Comparison of ENCODE assay signal across 8 cellular contexts in the genomic region with DNA sequence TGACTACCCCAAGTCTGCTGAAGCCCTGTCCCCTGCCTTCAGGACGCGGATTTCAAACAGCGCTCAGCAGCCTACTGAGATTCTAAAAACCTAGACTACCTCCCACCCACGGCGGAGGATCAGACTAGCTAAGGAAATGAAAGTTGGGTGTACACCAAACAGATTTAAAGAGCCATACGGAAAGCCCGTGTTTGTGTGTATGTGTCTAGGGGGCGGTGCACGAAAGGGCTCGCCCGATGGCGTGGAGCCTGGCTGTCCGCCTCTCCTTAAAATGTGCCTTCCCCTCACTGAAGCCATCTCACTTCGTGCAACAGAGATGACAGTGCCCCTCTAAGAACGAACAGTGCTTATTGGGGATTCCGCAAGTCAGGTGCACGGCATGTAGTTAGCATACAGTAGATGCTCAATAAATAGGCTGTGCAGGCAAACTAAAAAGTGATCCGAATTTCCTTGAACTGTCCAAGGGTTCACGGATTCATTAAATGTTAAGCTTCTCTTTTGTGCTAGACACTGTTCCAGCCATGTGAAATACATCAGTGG. TPM values are rescaled to one million over a fixed set of nuclear protein-coding genes. Genes with fewer than 3 reads are reported as not detected.
DNase-seq lines count a peak whose midpoint lies in the region; ATAC-seq and TF ChIP-seq lines count a peak whose summit lies in the region.

No MANE protein-coding gene starts in this region.

- H3K36me3 ChIP-seq in iPS DF 6.9 (ENCODE audit: control insufficient read depth, insufficient read depth, low read length), result peaks cover 23% of the 10 kb centered on the region

- no peak for TF ChIP-seq CTCF in AG04450 (IDR thresholded peaks at IDR 0.05; ENCODE audit: low read depth, low read length)
- no peak for TF ChIP-seq CTCF in HFFc6 (IDR thresholded peaks at IDR 0.05)

- H3K4me1 Mint-ChIP-seq in HFFc6 (ENCODE audit: low read depth), result peaks cover 51% of the 10 kb centered on the region
- H3K4me1 Mint-ChIP-seq in activated T-helper 1 cell treated with anti-CD3 and anti-CD28 coated beads, Interleukin-12 subunit alpha, Interleukin-12 subunit beta, Interleukin-2, Interleukin-4 antibody, amounts not matched to agents 30 ng/mL and 10 ng/mL and 1 ng/mL, durations not matched to agents 14 hours and 24 hours and 36 hours (ENCODE audit: low read depth), result peaks cover 56% of the 10 kb centered on the region

- peaks cover 37% of the 10 kb centered on the region for H3K36me3 Mint-ChIP-seq in HFFc6 (ENCODE audit: low read depth)
- H3K36me3 Mint-ChIP-seq in activated T-helper 1 cell treated with anti-CD3 and anti-CD28 coated beads, Interleukin-12 subunit alpha, Interleukin-12 subunit beta, Interleukin-2, Interleukin-4 antibody, amounts not matched to agents 30 ng/mL and 10 ng/mL and 1 ng/mL, durations not matched to agents 14 hours and 24 hours and 36 hours (ENCODE audit: low read depth), result peaks cover 26% of the 10 kb centered on the region

- H3K27ac ChIP-seq in AG04450 (ENCODE audit: low read depth, low read length) (peak overlapping the region; percentile 68), iPS DF 6.9 (ENCODE audit: low read length) (no peak overlapping the region)

- H3K4me3 Mint-ChIP-seq in HFFc6, result peak overlapping the region; percentile 91
- peak overlapping the region; percentile 95 for H3K4me3 Mint-ChIP-seq in activated T-helper 1 cell treated with anti-CD3 and anti-CD28 coated beads, Interleukin-12 subunit alpha, Interleukin-12 subunit beta, Interleukin-2, Interleukin-4 antibody, amounts not matched to agents 30 ng/mL and 10 ng/mL and 1 ng/mL, durations not matched to agents 14 hours and 24 hours and 36 hours

- intact Hi-C loops in activated T-helper 1 cell treated with anti-CD3 and anti-CD28 coated beads, Interleukin-12 subunit alpha, Interleukin-12 subunit beta, Interleukin-2, Interleukin-4 antibody, amounts not matched to agents 30 ng/mL and 10 ng/mL and 1 ng/mL, durations not matched to agents 14 hours and 24 hours and 36 hours (cut with micrococcal nuclease), result loop anchor here (1.0 kb wide), 6 partner anchors 22 to 1495 kb away; a partner anchor contains a TSS

- no CpG with 5 or more reads among the region's 19 CpGs for WGBS in iPS DF 6.9 (ENCODE audit: insufficient coverage, insufficient read length)

- H3K9me3 ChIP-seq in AG04450 (ENCODE audit: control insufficient read depth, insufficient read depth, low read length), result peaks cover 7% of the 10 kb centered on the region; the same call in 1 of the 2 replicates
- H3K9me3 ChIP-seq in iPS DF 6.9 (ENCODE audit: control insufficient read depth, insufficient read depth, low read length), result no peaks in the 10 kb centered on the region

- H3K27ac Mint-ChIP-seq in HFFc6, result peak overlapping the region; percentile 96
- H3K27ac Mint-ChIP-seq in activated T-helper 1 cell treated with anti-CD3 and anti-CD28 coated beads, Interleukin-12 subunit alpha, Interleukin-12 subunit beta, Interleukin-2, Interleukin-4 antibody, amounts not matched to agents 30 ng/mL and 10 ng/mL and 1 ng/mL, durations not matched to agents 14 hours and 24 hours and 36 hours, result peak overlapping the region; percentile 88

- no peak for DNase-seq in AG04450 (ENCODE audit: low read depth, low spot score)
- peak; percentile 23 for DNase-seq in HFFc6
- no peak for DNase-seq in activated T-helper 1 cell treated with anti-CD3 and anti-CD28 coated beads, Interleukin-12 subunit alpha, Interleukin-12 subunit beta, Interleukin-2, Interleukin-4 antibody, amounts not matched to agents 30 ng/mL and 10 ng/mL and 1 ng/mL, durations not matched to agents 14 hours and 24 hours and 36 hours (ENCODE audit: low spot score)
- no peak for DNase-seq in iPS DF 6.9 (ENCODE audit: low read depth, low spot score)
- DNase-seq in stimulated activated CD4-positive, alpha-beta T cell treated with anti-CD3 and anti-CD28 coated beads, Interleukin-1b, Interleukin-23, amount 100 ng/mL, for 48 hours, result peak; percentile 37
- DNase-seq in hippocampal formation (lab: John Stamatoyannopoulos, UW), result no peak
- no peak for DNase-seq in SKM-1 treated with dmso at 0.1 percent for 144 hours (lab: John Stamatoyannopoulos, UW; ENCODE audit: unreplicated experiment)

- H3K27me3 ChIP-seq in AG04450 (ENCODE audit: control insufficient read depth, insufficient read depth, low read length) (no peaks in the 10 kb centered on the region), iPS DF 6.9 (ENCODE audit: control insufficient read depth, insufficient read depth, low read length) (no peaks in the 10 kb centered on the region)

- H3K4me3 ChIP-seq in AG04450 (ENCODE audit: low read depth, low read length) (peak overlapping the region; percentile 97), iPS DF 6.9 (ENCODE audit: low read length) (peak overlapping the region; percentile 84; the same call in 1 of the 2 replicates)

- no peak for ATAC-seq in GM21619 (IDR thresholded peaks at IDR 0.05; ENCODE audit: unreplicated experiment)

- POLR2A ChIA-PET in AG04450 (lab: Yijun Ruan, JAX), result interaction anchor here (0.6 to 2.5 kb wide), 9 partner anchors 9 to 1101 kb away, joined by 3 to 16 read pairs (median 3); a partner anchor contains a TSS

- CTCF ChIA-PET in AG04450 (lab: Charles Lee), result interaction anchor here (1.5 to 1.7 kb wide), 2 partner anchors 15 to 21 kb away, joined by 4 to 6 read pairs; a partner anchor contains a TSS

- H3K9me3 Mint-ChIP-seq in HFFc6, result peaks cover 11% of the 10 kb centered on the region
- no peaks in the 10 kb centered on the region for H3K9me3 Mint-ChIP-seq in activated T-helper 1 cell treated with anti-CD3 and anti-CD28 coated beads, Interleukin-12 subunit alpha, Interleukin-12 subunit beta, Interleukin-2, Interleukin-4 antibody, amounts not matched to agents 30 ng/mL and 10 ng/mL and 1 ng/mL, durations not matched to agents 14 hours and 24 hours and 36 hours

- H3K4me1 ChIP-seq in iPS DF 6.9 (ENCODE audit: control insufficient read depth, insufficient read depth, low read length), result peaks cover 2% of the 10 kb centered on the region; the same call in 1 of the 2 replicates

- peaks cover 12% of the 10 kb centered on the region for H3K27me3 Mint-ChIP-seq in HFFc6 (ENCODE audit: insufficient read depth)
- H3K27me3 Mint-ChIP-seq in activated T-helper 1 cell treated with anti-CD3 and anti-CD28 coated beads, Interleukin-12 subunit alpha, Interleukin-12 subunit beta, Interleukin-2, Interleukin-4 antibody, amounts not matched to agents 30 ng/mL and 10 ng/mL and 1 ng/mL, durations not matched to agents 14 hours and 24 hours and 36 hours (ENCODE audit: insufficient read depth), result peaks cover 4% of the 10 kb centered on the region

RNA-seq across cellular contexts. Expression of a gene that starts 0.6 kb away (rescaled TPM):
- 3.0 and 3.3 TPM in 2 replicates for polyA plus RNA-seq in AG04450 (2011; rRNA removed)
- 0.37 and 0.56 TPM in 2 replicates for polyA minus RNA-seq in AG04450 (2011; rRNA and poly(A)+ RNA removed)
- 1 to 10 TPM; 3.7 to 7.6 (median 6.2) TPM for total RNA-seq in HFFc6 (2021; fragmentation: NEBNext Ultra II Directional; extraction: Animal tissue kit (Norgen Biotek cat#: 25700))
- total RNA-seq in activated T-helper 1 cell treated with anti-CD3 and anti-CD28 coated beads, Interleukin-12 subunit alpha, Interleukin-12 subunit beta, Interleukin-2, Interleukin-4 antibody, amounts not matched to agents 30 ng/mL and 10 ng/mL and 1 ng/mL, durations not matched to agents 14 hours and 24 hours and 36 hours, result 5.8 and 6.6 TPM in 2 replicates

RNA-seq across cellular contexts. Expression of a gene that starts 14.1 kb away (rescaled TPM):
- polyA plus RNA-seq in AG04450 (2011; rRNA removed), result 1.3 and 1.5 TPM in 2 replicates
- 0.18 TPM in 1 of 2 replicates, not detected in the other for polyA minus RNA-seq in AG04450 (2011; rRNA and poly(A)+ RNA removed)
- under 1 TPM; 0.43 to 0.70 (median 0.55) TPM for total RNA-seq in HFFc6 (2021; fragmentation: NEBNext Ultra II Directional; extraction: Animal tissue kit (Norgen Biotek cat#: 25700))
- total RNA-seq in activated T-helper 1 cell treated with anti-CD3 and anti-CD28 coated beads, Interleukin-12 subunit alpha, Interleukin-12 subunit beta, Interleukin-2, Interleukin-4 antibody, amounts not matched to agents 30 ng/mL and 10 ng/mL and 1 ng/mL, durations not matched to agents 14 hours and 24 hours and 36 hours, result 0.73 and 0.83 TPM in 2 replicates

RNA-seq across cellular contexts. Expression of a gene that starts 21.3 kb away (rescaled TPM):
- polyA plus RNA-seq in AG04450 (2011; rRNA removed), result 9.9 and 18.7 TPM in 2 replicates
- 21.9 and 26.4 TPM in 2 replicates for polyA minus RNA-seq in AG04450 (2011; rRNA and poly(A)+ RNA removed)
- 10 to 100 TPM; 46.4 to 65.5 (median 59.6) TPM for total RNA-seq in HFFc6 (2021; fragmentation: NEBNext Ultra II Directional; extraction: Animal tissue kit (Norgen Biotek cat#: 25700))
- 70.0 and 73.2 TPM in 2 replicates for total RNA-seq in activated T-helper 1 cell treated with anti-CD3 and anti-CD28 coated beads, Interleukin-12 subunit alpha, Interleukin-12 subunit beta, Interleukin-2, Interleukin-4 antibody, amounts not matched to agents 30 ng/mL and 10 ng/mL and 1 ng/mL, durations not matched to agents 14 hours and 24 hours and 36 hours

RNA-seq across cellular contexts. Expression of a gene that starts 30.5 kb away (rescaled TPM):
- polyA plus RNA-seq in AG04450 (2011; rRNA removed), result 45.1 and 63.2 TPM in 2 replicates
- polyA minus RNA-seq in AG04450 (2011; rRNA and poly(A)+ RNA removed), result 33.8 and 44.8 TPM in 2 replicates
- total RNA-seq in HFFc6 (2021; fragmentation: NEBNext Ultra II Directional; extraction: Animal tissue kit (Norgen Biotek cat#: 25700)), result 100 to 1,000 TPM; 263 to 354 (median 313) TPM
- total RNA-seq in activated T-helper 1 cell treated with anti-CD3 and anti-CD28 coated beads, Interleukin-12 subunit alpha, Interleukin-12 subunit beta, Interleukin-2, Interleukin-4 antibody, amounts not matched to agents 30 ng/mL and 10 ng/mL and 1 ng/mL, durations not matched to agents 14 hours and 24 hours and 36 hours, result 255 and 263 TPM in 2 replicates

RNA-seq across cellular contexts. Expression of a gene that starts 32.2 kb away (rescaled TPM):
- 32.4 and 36.4 TPM in 2 replicates for polyA plus RNA-seq in AG04450 (2011; rRNA removed)
- polyA minus RNA-seq in AG04450 (2011; rRNA and poly(A)+ RNA removed), result 17.4 and 25.2 TPM in 2 replicates
- 10 to 100 TPM; 51.2 to 58.8 (median 54.4) TPM for total RNA-seq in HFFc6 (2021; fragmentation: NEBNext Ultra II Directional; extraction: Animal tissue kit (Norgen Biotek cat#: 25700))
- 20.1 and 20.9 TPM in 2 replicates for total RNA-seq in activated T-helper 1 cell treated with anti-CD3 and anti-CD28 coated beads, Interleukin-12 subunit alpha, Interleukin-12 subunit beta, Interleukin-2, Interleukin-4 antibody, amounts not matched to agents 30 ng/mL and 10 ng/mL and 1 ng/mL, durations not matched to agents 14 hours and 24 hours and 36 hours

Comparison
In these comparisons a context has a peak if more than half of its experiments do, and no peak if none do; other contexts are left out.
1. DNase-seq: peak in HFFc6 (single experiment) and stimulated activated CD4-positive, alpha-beta T cell treated with anti-CD3 and anti-CD28 coated beads, Interleukin-1b, Interleukin-23, amount 100 ng/mL, for 48 hours (single experiment); none in AG04450 (single experiment), activated T-helper 1 cell treated with anti-CD3 and anti-CD28 coated beads, Interleukin-12 subunit alpha, Interleukin-12 subunit beta, Interleukin-2, Interleukin-4 antibody, amounts not matched to agents 30 ng/mL and 10 ng/mL and 1 ng/mL, durations not matched to agents 14 hours and 24 hours and 36 hours (single experiment), iPS DF 6.9 (single experiment), hippocampal formation (0 of 2) and SKM-1 treated with dmso at 0.1 percent for 144 hours (single experiment).